8 cellular contexts compared by ENCODE assay signal in the genomic region with DNA sequence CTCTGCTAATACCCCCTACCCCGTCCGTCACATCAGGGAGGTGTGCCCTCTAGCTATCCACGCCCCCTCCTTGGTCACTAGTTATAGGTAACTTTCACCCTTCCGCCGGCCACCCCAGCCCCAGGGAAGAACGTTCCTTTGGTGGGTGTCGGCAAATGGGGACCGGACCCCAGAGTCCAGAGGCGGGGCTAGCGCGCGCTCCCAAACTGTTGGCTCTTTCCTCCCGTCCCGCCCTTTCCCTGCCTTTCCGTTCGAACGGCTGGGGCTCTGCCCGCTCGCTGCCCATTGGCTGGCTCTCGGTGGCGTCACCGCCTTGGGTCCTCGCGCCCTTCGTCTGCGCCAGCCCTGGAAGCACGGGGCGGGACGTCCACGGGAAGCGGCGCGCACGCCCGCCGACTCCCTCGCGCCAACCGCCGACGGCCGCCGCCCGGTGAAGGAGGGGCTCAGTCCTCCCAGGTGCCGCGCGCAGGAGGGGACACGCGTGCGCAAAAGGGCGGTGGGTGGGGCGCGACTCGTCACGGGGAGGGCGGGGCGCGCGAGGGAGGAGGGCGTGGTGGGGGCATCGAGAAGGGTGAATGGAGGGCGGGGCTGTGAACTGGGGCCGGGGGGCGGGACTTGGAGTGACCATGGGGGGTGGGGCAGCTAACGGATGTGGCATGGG. TPM values are rescaled to one million over a fixed set of nuclear protein-coding genes. Genes with fewer than 3 reads are reported as not detected.
DNase-seq lines count a peak whose midpoint lies in the region; ATAC-seq and TF ChIP-seq lines count a peak whose summit lies in the region.

No MANE protein-coding gene starts in this region.

- peak; percentile 75 for ATAC-seq in GM21723 (IDR thresholded peaks at IDR 0.05; ENCODE audit: unreplicated experiment)
- peak; percentile 93 for ATAC-seq in PC-3

- H3K9me3 ChIP-seq in PC-3 (ENCODE audit: low read length) (no peaks in the 10 kb centered on the region), muscle layer of colon (ENCODE audit: low read length) (no peaks in the 10 kb centered on the region)

- H3K4me1 Mint-ChIP-seq in activated T-cell treated with anti-CD3 and anti-CD28 coated beads, Interleukin-2, amount 50 U/mL, for 24 hours (ENCODE audit: low read depth) = peaks cover 48% of the 10 kb centered on the region

- peak overlapping the region; percentile 95 for H3K27ac Mint-ChIP-seq in activated T-cell treated with anti-CD3 and anti-CD28 coated beads, Interleukin-2, amount 50 U/mL, for 24 hours

- H3K4me1 ChIP-seq in PC-3 (ENCODE audit: insufficient read depth, low read length) (peaks cover 9% of the 10 kb centered on the region; the same call in 1 of the 2 replicates), muscle layer of colon (ENCODE audit: insufficient read depth, low read length) (peaks cover 26% of the 10 kb centered on the region)

- H3K27ac ChIP-seq in PC-3 (ENCODE audit: low read length) (peak overlapping the region; percentile 71), muscle layer of colon (ENCODE audit: low read depth, low read length) (peak overlapping the region; percentile 76)

- H3K36me3 ChIP-seq in PC-3 (ENCODE audit: low read depth, low read length) = peaks cover 42% of the 10 kb centered on the region; the same call in 1 of the 2 replicates
- peaks cover 27% of the 10 kb centered on the region for H3K36me3 ChIP-seq in muscle layer of colon (ENCODE audit: insufficient read depth, low read length)

- POLR2A ChIA-PET in PC-3 (lab: Charles Lee; ENCODE audit: unreplicated experiment) = interaction anchor here (0.6 kb wide), 1 partner anchor 1847 kb away, joined by 3 read pairs; no protein-coding TSS in a partner anchor

- H3K4me3 ChIP-seq in PC-3 (ENCODE audit: low read length) = peak overlapping the region; percentile 91
- peak overlapping the region; percentile 44 to 68 for H3K4me3 ChIP-seq in muscle layer of colon (ENCODE audit: low read depth in 1 of 2, low read length in 2 of 2)

- peaks cover 79% of the 10 kb centered on the region for H3K36me3 Mint-ChIP-seq in activated T-cell treated with anti-CD3 and anti-CD28 coated beads, Interleukin-2, amount 50 U/mL, for 24 hours (ENCODE audit: low read depth)

- peaks cover 9% of the 10 kb centered on the region for H3K79me2 ChIP-seq in PC-3 (ENCODE audit: low read length)

- BruUV-seq in PC-3 (replicated peaks; lab: Mats Ljungman, UMichigan) = no TSS peak

- H3K9me2 ChIP-seq in PC-3 (replicated peaks; ENCODE audit: low read length) = no peaks in the 10 kb centered on the region

- H3K27me3 Mint-ChIP-seq in activated T-cell treated with anti-CD3 and anti-CD28 coated beads, Interleukin-2, amount 50 U/mL, for 24 hours = no peaks in the 10 kb centered on the region

- no peaks in the 10 kb centered on the region for H3K9me3 Mint-ChIP-seq in activated T-cell treated with anti-CD3 and anti-CD28 coated beads, Interleukin-2, amount 50 U/mL, for 24 hours

- H3F3A ChIP-seq in PC-3 (ENCODE audit: low read length, unreplicated experiment) = peaks cover 16% of the 10 kb centered on the region

- intact Hi-C loops in PC-3 (cut with micrococcal nuclease) = loop anchor here (1.0 to 10.0 kb wide), 3 partner anchors 8 to 205 kb away; a partner anchor contains a TSS

- TF ChIP-seq CTCF in PC-3 (conservative IDR thresholded peaks at IDR 0.05; ENCODE audit: low read depth, low read length) = no peak

- peak overlapping the region; percentile 83 for H2AFZ ChIP-seq in PC-3 (ENCODE audit: low read length)

- no peaks in the 10 kb centered on the region for H3K27me3 ChIP-seq in PC-3 (ENCODE audit: low read length)
- no peaks in the 10 kb centered on the region for H3K27me3 ChIP-seq in muscle layer of colon (ENCODE audit: control insufficient read depth in 1 of 2, insufficient read depth in 2 of 2, low read length in 2 of 2)

- H3K4me2 ChIP-seq in PC-3 (ENCODE audit: low read length) = peak overlapping the region; percentile 80

- no peaks in the 10 kb centered on the region for H4K20me1 ChIP-seq in PC-3 (ENCODE audit: low read length)

- peak overlapping the region; percentile 83 for H3K4me3 Mint-ChIP-seq in activated T-cell treated with anti-CD3 and anti-CD28 coated beads, Interleukin-2, amount 50 U/mL, for 24 hours

- DNase-seq in DMS53 treated with DMSO at 0.1 percent for 48 hours (lab: John Stamatoyannopoulos, UW; ENCODE audit: unreplicated experiment) = peak; percentile 93
- peak; percentile 97 for DNase-seq in KBM-7
- DNase-seq in PC-3 = peak; percentile 98
- DNase-seq in activated T-cell treated with anti-CD3 and anti-CD28 coated beads, Interleukin-2, amount 50 U/mL, for 24 hours = peak; percentile 98
- DNase-seq in erythroblast (lab: John Stamatoyannopoulos, UW) = peak; percentile 99
- DNase-seq in stimulated activated CD8-positive, alpha-beta memory T cell treated with anti-CD3 and anti-CD28 coated beads, Interleukin-4, amount 100 ng/mL, for 48 hours = peak; percentile 98

- in situ Hi-C loops in KBM-7 (cut with MboI; ENCODE audit: low pct_unique_long_range_greater_than_20kb, low sequenced_read_pairs) = no loop called here

- peak; percentile 89 for TF ChIP-seq POLR2A in erythroblast (IDR thresholded peaks at IDR 0.05; ENCODE audit: low read length)

- H3K9ac ChIP-seq in PC-3 (ENCODE audit: low read length) (peak overlapping the region; percentile 80), muscle layer of colon (ENCODE audit: low read length) (peak overlapping the region; percentile 9)

- CTCF ChIA-PET in PC-3 (lab: Charles Lee) = interaction anchor here (0.5 to 0.6 kb wide), 3 partner anchors 20 to 395 kb away, joined by 3 to 4 read pairs (median 4); no protein-coding TSS in a partner anchor

RNA-seq across cellular contexts. Expression of a gene that starts 0.6 kb away (rescaled TPM):
- 36.6 and 40.3 TPM in 2 replicates for total RNA-seq in PC-3 (2014; rRNA removed)

RNA-seq across cellular contexts. Expression of a gene that starts 7.7 kb away (rescaled TPM):
- total RNA-seq in PC-3 (2014; rRNA removed) = 227 and 242 TPM in 2 replicates

RNA-seq across cellular contexts. Expression of a gene that starts 9.7 kb away (rescaled TPM):
- 1.9 and 2.9 TPM in 2 replicates for total RNA-seq in PC-3 (2014; rRNA removed)

RNA-seq across cellular contexts. Expression of a gene that starts 18.6 kb away (rescaled TPM):
- total RNA-seq in PC-3 (2014; rRNA removed) = 60.6 and 66.7 TPM in 2 replicates

RNA-seq across cellular contexts. Expression of a gene that starts 44.2 kb away (rescaled TPM):
- 7.0 and 9.1 TPM in 2 replicates for total RNA-seq in PC-3 (2014; rRNA removed)

Comparison
In these comparisons a context has a peak if more than half of its experiments do, and no peak if none do; other contexts are left out.
1. Peak in every context shown above with its lines: DNase-seq, ATAC-seq, H3K4me3 ChIP-seq and H3K27ac ChIP-seq.